In the genomic region with DNA sequence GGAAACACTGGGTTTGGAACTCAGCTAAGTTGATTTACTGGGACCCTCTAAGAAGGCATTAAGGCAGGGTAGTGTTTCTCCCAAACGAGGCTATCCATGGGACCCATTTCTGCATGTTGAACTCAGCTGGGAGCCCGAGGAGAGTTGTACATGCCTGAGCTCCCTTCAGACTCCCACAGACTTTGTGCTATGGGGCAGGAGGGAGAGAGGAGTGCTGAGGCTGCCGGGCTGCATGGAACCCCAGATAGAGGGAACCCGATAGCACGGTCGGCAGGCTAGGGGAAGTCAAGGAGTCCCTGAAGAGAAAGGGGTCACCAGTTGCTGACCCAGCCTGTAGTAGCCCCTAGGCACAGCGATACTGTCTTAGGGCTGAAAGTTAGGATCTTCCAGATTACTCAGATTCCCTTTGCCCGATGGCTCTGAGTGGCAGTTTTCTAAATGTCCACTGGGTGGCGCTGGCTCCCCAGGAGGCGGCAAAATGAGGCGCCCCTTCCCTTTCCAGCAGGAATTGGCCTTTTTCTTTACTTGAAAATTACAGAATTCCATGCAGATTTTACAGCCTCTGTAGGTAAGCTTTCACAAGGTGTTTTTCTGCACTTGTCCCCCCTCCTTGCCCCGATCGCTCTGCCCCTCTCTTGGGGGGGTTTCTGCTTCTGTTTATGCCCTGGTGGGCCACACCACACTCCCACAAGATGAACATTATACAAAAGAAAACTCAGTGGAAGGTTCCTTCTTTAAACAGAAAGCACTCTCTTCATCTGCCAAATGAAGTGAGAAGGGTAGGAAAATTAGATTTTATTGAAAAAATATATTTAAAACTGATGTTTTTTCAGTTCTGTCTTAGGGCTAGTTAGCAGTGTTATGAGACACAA, we compare ENCODE assay signal across 8 cellular contexts. TPM values are rescaled to one million over a fixed set of nuclear protein-coding genes. Genes with fewer than 3 reads are reported as not detected.
DNase-seq lines count a peak whose midpoint lies in the region; ATAC-seq, FAIRE-seq and TF ChIP-seq lines count a peak whose summit lies in the region.

No MANE protein-coding gene starts in this region.

- CTCF ChIA-PET in Caco-2 (lab: Charles Lee): interaction anchor here (0.5 to 2.5 kb wide), 7 partner anchors 10 to 240 kb away, joined by 3 to 10 read pairs (median 4); a partner anchor contains a TSS
- CTCF ChIA-PET in activated naive CD4-positive, alpha-beta T cell treated with anti-CD3 and anti-CD28 coated beads, Interleukin-2, amount 10 ng/mL, durations not matched to agents 7 days and 5 days (lab: Charles Lee): interaction anchor here (0.6 to 2.8 kb wide), 20 partner anchors 9 to 191 kb away, joined by 3 to 13 read pairs (median 4); a partner anchor contains a TSS

- H3K79me2 ChIP-seq in parathyroid adenoma: no peaks in the 10 kb centered on the region

- H2AFZ ChIP-seq in parathyroid adenoma: no peak overlapping the region

- POLR2A ChIA-PET in Caco-2 (lab: Charles Lee): no interaction called here

- peaks cover 12% of the 10 kb centered on the region for H3K4me1 Mint-ChIP-seq in Caco-2 (ENCODE audit: low read depth, unreplicated experiment)
- H3K4me1 Mint-ChIP-seq in activated naive CD4-positive, alpha-beta T cell treated with anti-CD3 and anti-CD28 coated beads, Interleukin-2, amount 10 ng/mL, durations not matched to agents 7 days and 5 days: peaks cover 50% of the 10 kb centered on the region

- H3K4me3 ChIP-seq in Caco-2 (ENCODE audit: low read depth, low read length) (no peak overlapping the region), SJCRH30 (no peak overlapping the region), parathyroid adenoma (ENCODE audit: low read depth, low read length) (no peak overlapping the region)

- no peak overlapping the region for H3K4me2 ChIP-seq in parathyroid adenoma (ENCODE audit: low read length)

- no peak overlapping the region for H3K4me3 Mint-ChIP-seq in Caco-2 (ENCODE audit: unreplicated experiment)
- peak overlapping the region; percentile 13 for H3K4me3 Mint-ChIP-seq in activated naive CD4-positive, alpha-beta T cell treated with anti-CD3 and anti-CD28 coated beads, Interleukin-2, amount 10 ng/mL, durations not matched to agents 7 days and 5 days

- intact Hi-C loops in Caco-2 (cut with micrococcal nuclease; ENCODE audit: unreplicated experiment): loop anchor here (1.0 to 2.0 kb wide), 4 partner anchors 44 to 189 kb away; a partner anchor contains a TSS

- no peaks in the 10 kb centered on the region for H3K9me3 ChIP-seq in Caco-2
- no peaks in the 10 kb centered on the region for H3K9me3 ChIP-seq in SJCRH30 (replicated peaks)
- H3K9me3 ChIP-seq in parathyroid adenoma (ENCODE audit: control insufficient read depth, low read length): no peaks in the 10 kb centered on the region

- H3K27me3 Mint-ChIP-seq in Caco-2 (ENCODE audit: insufficient read depth, unreplicated experiment): no peaks in the 10 kb centered on the region
- H3K27me3 Mint-ChIP-seq in activated naive CD4-positive, alpha-beta T cell treated with anti-CD3 and anti-CD28 coated beads, Interleukin-2, amount 10 ng/mL, durations not matched to agents 7 days and 5 days: no peaks in the 10 kb centered on the region

- no peaks in the 10 kb centered on the region for H3K36me3 ChIP-seq in Caco-2 (ENCODE audit: control insufficient read depth, insufficient read depth, low read length)
- peaks cover 4% of the 10 kb centered on the region; the same call in 1 of the 2 replicates for H3K36me3 ChIP-seq in SJCRH30
- no peaks in the 10 kb centered on the region for H3K36me3 ChIP-seq in parathyroid adenoma (ENCODE audit: control insufficient read depth, insufficient read depth, low read length)

- H3K9ac ChIP-seq in parathyroid adenoma: no peak overlapping the region

- FAIRE-seq in urothelium cell line (lab: Jason Lieb, UNC): no peak

- DNase-seq in Caco-2 (peak; percentile 71 to 80), HT-29 (ENCODE audit: low spot score) (peak; percentile 86), SJCRH30 (peak; percentile 56 to 82), glomerular visceral epithelial cell (ENCODE audit: extremely low spot score) (peak; percentile 71), urothelium cell line (ENCODE audit: low spot score) (peak; percentile 76)
- peak; percentile 76 for DNase-seq in activated naive CD4-positive, alpha-beta T cell treated with anti-CD3 and anti-CD28 coated beads, Interleukin-2, amount 10 ng/mL, durations not matched to agents 7 days and 5 days

- no TSS peak for BruUV-seq in Caco-2 (replicated peaks; lab: Mats Ljungman, UMichigan)

- H3K4me1 ChIP-seq in Caco-2 (peaks cover 16% of the 10 kb centered on the region), SJCRH30 (no peaks in the 10 kb centered on the region), parathyroid adenoma (no peaks in the 10 kb centered on the region)

- peak overlapping the region; percentile 27 for H3K27ac Mint-ChIP-seq in Caco-2 (ENCODE audit: unreplicated experiment)
- H3K27ac Mint-ChIP-seq in activated naive CD4-positive, alpha-beta T cell treated with anti-CD3 and anti-CD28 coated beads, Interleukin-2, amount 10 ng/mL, durations not matched to agents 7 days and 5 days: peak overlapping the region; percentile 97

- TF ChIP-seq CTCF in Caco-2 (IDR thresholded peaks at IDR 0.05; ENCODE audit: insufficient read depth in 1 of 2, low read depth in 1 of 2, low read length in 1 of 2, severe bottlenecking in 1 of 2, unreplicated experiment in 1 of 2): peak; percentile 90 to 96
- peak; percentile 86 for TF ChIP-seq CTCF in parathyroid adenoma (IDR thresholded peaks at IDR 0.05)

- no peak overlapping the region for H3K27ac ChIP-seq in SJCRH30
- no peak overlapping the region for H3K27ac ChIP-seq in parathyroid adenoma

- H3K27me3 ChIP-seq in Caco-2 (replicated peaks; ENCODE audit: control insufficient read depth, insufficient read depth, low read length): no peaks in the 10 kb centered on the region
- no peaks in the 10 kb centered on the region for H3K27me3 ChIP-seq in SJCRH30
- H3K27me3 ChIP-seq in parathyroid adenoma (ENCODE audit: control insufficient read depth, insufficient read depth, low read length): no peaks in the 10 kb centered on the region

- no peaks in the 10 kb centered on the region for H3K9me3 Mint-ChIP-seq in Caco-2 (ENCODE audit: unreplicated experiment)
- no peaks in the 10 kb centered on the region for H3K9me3 Mint-ChIP-seq in activated naive CD4-positive, alpha-beta T cell treated with anti-CD3 and anti-CD28 coated beads, Interleukin-2, amount 10 ng/mL, durations not matched to agents 7 days and 5 days

- no peak for ATAC-seq in GM21576 (IDR thresholded peaks at IDR 0.05; ENCODE audit: unreplicated experiment)

- peaks cover 24% of the 10 kb centered on the region for H3K36me3 Mint-ChIP-seq in Caco-2 (ENCODE audit: insufficient read depth, unreplicated experiment)
- H3K36me3 Mint-ChIP-seq in activated naive CD4-positive, alpha-beta T cell treated with anti-CD3 and anti-CD28 coated beads, Interleukin-2, amount 10 ng/mL, durations not matched to agents 7 days and 5 days: peaks cover 23% of the 10 kb centered on the region

RNA-seq across cellular contexts. Expression of a gene that starts 17.8 kb away (rescaled TPM):
- total RNA-seq in Caco-2 (2022): 68.7 and 71.7 TPM in 2 replicates
- 122 and 125 TPM in 2 replicates for total RNA-seq in HT-29 (2014; rRNA removed; shearing (Covaris generic))
- total RNA-seq in SJCRH30 (2014; rRNA removed; shearing (Covaris generic)): 56.0 and 60.4 TPM in 2 replicates

RNA-seq across cellular contexts. Expression of a gene that starts 44.7 kb away (rescaled TPM):
- 30.3 and 34.5 TPM in 2 replicates for total RNA-seq in Caco-2 (2022)
- total RNA-seq in HT-29 (2014; rRNA removed; shearing (Covaris generic)): 31.2 and 34.2 TPM in 2 replicates
- total RNA-seq in SJCRH30 (2014; rRNA removed; shearing (Covaris generic)): 0.22 and 0.30 TPM in 2 replicates

Comparison
In these comparisons a context has a peak if more than half of its experiments do, and no peak if none do; other contexts are left out.
1. RNA of a gene that starts 44.7 kb away (total RNA-seq): 30.3 to 34.5 TPM in Caco-2 and 31.2 to 34.2 TPM in HT-29; 0.22 to 0.30 TPM in SJCRH30; every median in the first group is over 10 times any median in the second.
2. Peak in every context shown above with its lines, with median percentiles within 50 percentile points of each other: DNase-seq.